ENCODE assay signal across 25 cellular contexts in the genomic region with DNA sequence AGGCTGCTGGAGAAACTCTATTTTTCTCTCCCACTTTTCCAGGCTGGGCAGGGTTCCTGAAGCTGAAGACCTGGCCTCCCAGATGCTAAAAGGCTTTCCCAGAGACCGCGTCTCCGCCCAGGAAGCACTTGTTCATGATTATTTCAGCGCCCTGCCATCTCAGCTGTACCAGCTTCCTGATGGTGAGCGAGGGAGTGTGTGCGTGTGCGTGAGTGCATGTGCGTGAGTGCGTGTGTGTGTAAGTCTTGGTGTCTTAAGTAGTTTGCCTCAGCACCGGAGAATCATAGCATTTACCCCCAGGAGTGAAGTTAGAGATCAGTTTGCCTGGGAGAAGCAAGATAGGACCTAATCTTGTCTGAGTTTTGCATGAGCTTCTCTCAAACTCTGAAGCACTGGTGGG.
DNase-seq lines count a peak whose midpoint lies in the region; ATAC-seq and TF ChIP-seq lines count a peak whose summit lies in the region.
"Had no signal": no experiment of that assay in that cellular context is flagged by ENCODE, and none has a peak within 500 bp of the region (broad histone marks: within the 10 kb centered on the region; RNA-seq: fewer than 3 reads in every experiment).

No MANE protein-coding gene starts in this region.

- H3K4me3 ChIP-seq in smooth muscle cell, result no peak overlapping the region
- H3K4me3 ChIP-seq in thyroid gland (replicated peaks in 1 of 3), result no peak overlapping the region
- H3K4me3 ChIP-seq: K562, lung, neural progenitor cell had no signal

- H3K27me3 ChIP-seq in smooth muscle cell (ENCODE audit: low read depth) (no peaks in the 10 kb centered on the region), foreskin keratinocyte (peaks cover 68% of the 10 kb centered on the region), thyroid gland (no peaks in the 10 kb centered on the region)
- H3K27me3 ChIP-seq: neural progenitor cell had no signal

- H3K27me3 Mint-ChIP-seq in chondrocyte (ENCODE audit: low read depth), result no peaks in the 10 kb centered on the region

- H3K4me1 Mint-ChIP-seq in chondrocyte (ENCODE audit: low read depth), result peaks cover 43% of the 10 kb centered on the region

- H3K9ac ChIP-seq in smooth muscle cell (ENCODE audit: low read depth), result no peak overlapping the region
- H3K9ac ChIP-seq: neural progenitor cell had no signal

- DNase-seq in DMS53 (lab: John Stamatoyannopoulos, UW), result peak; percentile 13
- DNase-seq in DMS53 treated with DMSO at 0.1 percent for 48 hours (lab: John Stamatoyannopoulos, UW; ENCODE audit: unreplicated experiment), result no peak
- DNase-seq in Kasumi-1 (lab: John Stamatoyannopoulos, UW), result peak; percentile 62 to 74
- DNase-seq in chondrocyte (ENCODE audit: low spot score), result no peak
- no peak for DNase-seq in smooth muscle cell (lab: John Stamatoyannopoulos, UW; ENCODE audit: unreplicated experiment)
- DNase-seq in cortex of kidney (lab: John Stamatoyannopoulos, UW), result no peak
- no peak for DNase-seq in foreskin keratinocyte
- no peak for DNase-seq in thyroid gland
- DNase-seq: 8988T; activated CD4-positive, alpha-beta T cell treated with anti-CD3 and anti-CD28 coated beads, Interleukin-2, amount 50 U/mL, for 48 hours; activated CD8-positive, alpha-beta memory T cell treated with anti-CD3 and anti-CD28 coated beads, Interleukin-2, amount 50 U/mL, for 4 hours; activated naive CD8-positive, alpha-beta T cell treated with anti-CD3 and anti-CD28 coated beads, Interleukin-2, amount 10 ng/mL, durations not matched to agents 7 days and 5 days; cerebellar nuclear complex; DND-41; head of caudate nucleus; kidney glomerular epithelial cell; NCI-H2171 treated with DMSO at 0.1 percent for 48 hours; NCI-H526 treated with DMSO at 0.1 percent for 48 hours; trophoblast cell had no signal

- H3K4me2 ChIP-seq in smooth muscle cell, result peak overlapping the region; percentile 76
- H3K4me2 ChIP-seq: neural progenitor cell had no signal

- WGBS in smooth muscle cell (ENCODE audit: low lambda C conversion rate), result 93% methylated on average over 10 of the region's 10 CpGs
- WGBS in thyroid gland, 2 donors, result 61 to 65% methylated on average over 10 of the region's 10 CpGs

- H2AFZ ChIP-seq in smooth muscle cell (ENCODE audit: low read depth), result no peak overlapping the region
- H2AFZ ChIP-seq: neural progenitor cell had no signal

- no peaks in the 10 kb centered on the region for H3K79me2 ChIP-seq in smooth muscle cell (ENCODE audit: low read depth)

- ATAC-seq in foreskin keratinocyte, result no peak

- H3K36me3 ChIP-seq in smooth muscle cell (ENCODE audit: low read depth), result no peaks in the 10 kb centered on the region
- no peaks in the 10 kb centered on the region for H3K36me3 ChIP-seq in thyroid gland
- H3K36me3 ChIP-seq: neural progenitor cell had no signal

- no peaks in the 10 kb centered on the region for H3K36me3 Mint-ChIP-seq in chondrocyte (ENCODE audit: low read depth)
- H3K36me3 Mint-ChIP-seq: activated naive CD8-positive, alpha-beta T cell treated with anti-CD3 and anti-CD28 coated beads, Interleukin-2, amount 10 ng/mL, durations not matched to agents 7 days and 5 days; neural progenitor cell had no signal

- H3K4me1 ChIP-seq in smooth muscle cell (ENCODE audit: low read depth) (peaks cover 43% of the 10 kb centered on the region), foreskin keratinocyte (no peaks in the 10 kb centered on the region), thyroid gland (peaks cover 0 to 4% of the 10 kb centered on the region in 2 donors)

- H3K27ac ChIP-seq in smooth muscle cell (ENCODE audit: low read depth), result peak overlapping the region; percentile 82
- H3K27ac ChIP-seq in foreskin keratinocyte, result no peak overlapping the region
- no peak overlapping the region for H3K27ac ChIP-seq in thyroid gland
- H3K27ac ChIP-seq: epithelial cell of prostate, neural progenitor cell, RWPE1 had no signal

- H3K9me3 Mint-ChIP-seq in chondrocyte (ENCODE audit: low read depth), result no peaks in the 10 kb centered on the region
- H3K9me3 Mint-ChIP-seq: activated naive CD8-positive, alpha-beta T cell treated with anti-CD3 and anti-CD28 coated beads, Interleukin-2, amount 10 ng/mL, durations not matched to agents 7 days and 5 days; neural progenitor cell; stimulated activated naive CD8-positive, alpha-beta T cell treated with anti-CD3 and anti-CD28 coated beads, Interleukin-15, Interleukin-2, amounts not matched to agents 100 ng/mL and 50 ng/mL, for 24 hours had no signal

- intact Hi-C loops in thyroid gland (cut with DNase I), result no loop called here

- peak overlapping the region; percentile 18 for H3K27ac Mint-ChIP-seq in chondrocyte (ENCODE audit: unreplicated experiment)
- H3K27ac Mint-ChIP-seq: activated naive CD8-positive, alpha-beta T cell treated with anti-CD3 and anti-CD28 coated beads, Interleukin-2, amount 10 ng/mL, durations not matched to agents 7 days and 5 days; neural progenitor cell; stimulated activated naive CD8-positive, alpha-beta T cell treated with anti-CD3 and anti-CD28 coated beads, Interleukin-15, Interleukin-2, amounts not matched to agents 100 ng/mL and 50 ng/mL, for 24 hours had no signal

- no peak for TF ChIP-seq POLR2A in thyroid gland (IDR thresholded peaks at IDR 0.05)

- no peaks in the 10 kb centered on the region for H4K20me1 ChIP-seq in smooth muscle cell (ENCODE audit: low read depth)

- H3K9me3 ChIP-seq in smooth muscle cell (replicated peaks; ENCODE audit: low read depth), result no peaks in the 10 kb centered on the region
- H3K9me3 ChIP-seq in thyroid gland, result no peaks in the 10 kb centered on the region

- no peak overlapping the region for H3K4me3 Mint-ChIP-seq in chondrocyte (ENCODE audit: unreplicated experiment)
- H3K4me3 Mint-ChIP-seq: activated naive CD8-positive, alpha-beta T cell treated with anti-CD3 and anti-CD28 coated beads, Interleukin-2, amount 10 ng/mL, durations not matched to agents 7 days and 5 days; neural progenitor cell; stimulated activated naive CD8-positive, alpha-beta T cell treated with anti-CD3 and anti-CD28 coated beads, Interleukin-15, Interleukin-2, amounts not matched to agents 100 ng/mL and 50 ng/mL, for 24 hours had no signal

- H3F3A ChIP-seq in smooth muscle cell (ENCODE audit: low read depth), result peaks cover 27% of the 10 kb centered on the region

- TF ChIP-seq CTCF in chondrocyte (IDR thresholded peaks at IDR 0.05) (no peak), smooth muscle cell (IDR thresholded peaks at IDR 0.05; ENCODE audit: borderline replicate concordance, insufficient read depth, poor library complexity, severe bottlenecking) (no peak), foreskin keratinocyte (conservative IDR thresholded peaks at IDR 0.05) (no peak), thyroid gland (IDR thresholded peaks at IDR 0.05) (no peak)

Comparison
In these comparisons a context has a peak if more than half of its experiments do, and no peak if none do; other contexts are left out.
1. DNase-seq: peak in DMS53 (single experiment) and Kasumi-1 (2 of 2); none in DMS53 treated with DMSO at 0.1 percent for 48 hours (single experiment), chondrocyte (single experiment), smooth muscle cell (single experiment), cortex of kidney (single experiment), foreskin keratinocyte (0 of 2) and thyroid gland (0 of 2).